Comparison of ENCODE assay signal across 8 cellular contexts in genomic region chr7:128738570-128739047, GRCh38. TPM values are rescaled to one million over a fixed set of nuclear protein-coding genes. Genes with fewer than 3 reads are reported as not detected.
DNase-seq lines count a peak whose midpoint lies in the region; ATAC-seq and TF ChIP-seq lines count a peak whose summit lies in the region.

No MANE protein-coding gene starts in this region.

- DNase-seq in DMS 273 treated with DMSO at 0.1 percent for 48 hours (lab: John Stamatoyannopoulos, UW) (peak; percentile 84), RPMI8226 (peak; percentile 18), endothelial cell (ENCODE audit: low spot score) (no peak), KG1 (lab: John Stamatoyannopoulos, UW) (no peak), T-helper 9 cell (no peak)
- DNase-seq in natural killer cell treated with Interleukin-12 subunit alpha and Interleukin-12 subunit beta and Interleukin-15 and Interleukin-18, amount 100 ng/mL, for 72 hours (ENCODE audit: low spot score): no peak

- peaks cover 9% of the 10 kb centered on the region for H3K27me3 Mint-ChIP-seq in endothelial cell (ENCODE audit: unreplicated experiment)
- peaks cover 0 to 11% of the 10 kb centered on the region in 2 donors for H3K27me3 Mint-ChIP-seq in natural killer cell treated with Interleukin-12 subunit alpha and Interleukin-12 subunit beta and Interleukin-15 and Interleukin-18, amount 100 ng/mL, for 72 hours

- H3K36me3 Mint-ChIP-seq in endothelial cell (ENCODE audit: low read depth, unreplicated experiment): no peaks in the 10 kb centered on the region
- H3K36me3 Mint-ChIP-seq in natural killer cell treated with Interleukin-12 subunit alpha and Interleukin-12 subunit beta and Interleukin-15 and Interleukin-18, amount 100 ng/mL, for 72 hours: no peaks in the 10 kb centered on the region

- no peak for TF ChIP-seq CTCF in endothelial cell (IDR thresholded peaks at IDR 0.05; ENCODE audit: unreplicated experiment)

- ATAC-seq in GM21737 (IDR thresholded peaks at IDR 0.05; ENCODE audit: unreplicated experiment): peak; percentile 6
- peak in 1 of 2 donors; percentile 11 for ATAC-seq in natural killer cell treated with Interleukin-12 subunit alpha and Interleukin-12 subunit beta and Interleukin-15 and Interleukin-18, amount 100 ng/mL, for 72 hours
- no peak for ATAC-seq in HG03520 (IDR thresholded peaks at IDR 0.05; ENCODE audit: unreplicated experiment)

- H3K4me1 Mint-ChIP-seq in endothelial cell (ENCODE audit: unreplicated experiment): peaks cover 47% of the 10 kb centered on the region
- H3K4me1 Mint-ChIP-seq in natural killer cell treated with Interleukin-12 subunit alpha and Interleukin-12 subunit beta and Interleukin-15 and Interleukin-18, amount 100 ng/mL, for 72 hours (ENCODE audit: low read depth in 2 of 2): peaks cover 20 to 32% of the 10 kb centered on the region in 2 donors

- no peaks in the 10 kb centered on the region for H3K9me3 Mint-ChIP-seq in endothelial cell (ENCODE audit: unreplicated experiment)
- H3K9me3 Mint-ChIP-seq in natural killer cell treated with Interleukin-12 subunit alpha and Interleukin-12 subunit beta and Interleukin-15 and Interleukin-18, amount 100 ng/mL, for 72 hours: no peaks in the 10 kb centered on the region

- peak overlapping the region; percentile 98 for H3K4me3 Mint-ChIP-seq in endothelial cell (ENCODE audit: unreplicated experiment)
- H3K4me3 Mint-ChIP-seq in natural killer cell treated with Interleukin-12 subunit alpha and Interleukin-12 subunit beta and Interleukin-15 and Interleukin-18, amount 100 ng/mL, for 72 hours: peak overlapping the region; percentile 92

- H3K27ac Mint-ChIP-seq in endothelial cell (ENCODE audit: unreplicated experiment): peak overlapping the region; percentile 94
- H3K27ac Mint-ChIP-seq in natural killer cell treated with Interleukin-12 subunit alpha and Interleukin-12 subunit beta and Interleukin-15 and Interleukin-18, amount 100 ng/mL, for 72 hours: peak overlapping the region; percentile 86 to 97

RNA-seq across cellular contexts. Expression of gene CALU, which starts 0.6 kb away (rescaled TPM):
- total RNA-seq in endothelial cell (ENCODE audit: unreplicated experiment): 197 TPM
- 10 to 100 TPM; 46.3 to 60.5 TPM for total RNA-seq in natural killer cell treated with Interleukin-12 subunit alpha and Interleukin-12 subunit beta and Interleukin-15 and Interleukin-18, amount 100 ng/mL, for 72 hours

RNA-seq across cellular contexts. Expression of gene OPN1SW, which starts 37.0 kb away (rescaled TPM):
- total RNA-seq in endothelial cell (ENCODE audit: unreplicated experiment): not detected
- total RNA-seq in natural killer cell treated with Interleukin-12 subunit alpha and Interleukin-12 subunit beta and Interleukin-15 and Interleukin-18, amount 100 ng/mL, for 72 hours: not detected

RNA-seq across cellular contexts. Expression of gene CCDC136, which starts 53.2 kb away (rescaled TPM):
- total RNA-seq in endothelial cell (ENCODE audit: unreplicated experiment): 31.5 TPM
- total RNA-seq in natural killer cell treated with Interleukin-12 subunit alpha and Interleukin-12 subunit beta and Interleukin-15 and Interleukin-18, amount 100 ng/mL, for 72 hours: 10 to 100 TPM; 15.1 to 23.8 TPM

Comparison
In these comparisons a context has a peak if more than half of its experiments do, and no peak if none do; other contexts are left out.
1. DNase-seq: peak in DMS 273 treated with DMSO at 0.1 percent for 48 hours (single experiment) and RPMI8226 (single experiment); none in endothelial cell (single experiment), natural killer cell treated with Interleukin-12 subunit alpha and Interleukin-12 subunit beta and Interleukin-15 and Interleukin-18, amount 100 ng/mL, for 72 hours (single experiment), KG1 (single experiment) and T-helper 9 cell (single experiment).